Comparison of ENCODE assay signal across 25 cellular contexts in genomic region chr19:16620018-16620417, GRCh38. TPM values are rescaled to one million over a fixed set of nuclear protein-coding genes. Genes with fewer than 3 reads are reported as not detected.
A peak's percentile ranks its signal among the peaks of the same experiment; 100 is the strongest.
DNase-seq lines count a peak whose midpoint lies in the region; ATAC-seq and TF ChIP-seq lines count a peak whose summit lies in the region.
"Had no signal": no experiment of that assay in that cellular context is flagged by ENCODE, and none has a peak within 500 bp of the region (broad histone marks: within the 10 kb centered on the region; RNA-seq: fewer than 3 reads in every experiment).

No MANE protein-coding gene starts in this region.

- no peaks in the 10 kb centered on the region for H3K27me3 Mint-ChIP-seq in natural killer cell (ENCODE audit: low read depth in 2 of 2)
- no peaks in the 10 kb centered on the region for H3K27me3 Mint-ChIP-seq in natural killer cell treated with Interleukin-12 subunit alpha and Interleukin-12 subunit beta and Interleukin-15 and Interleukin-18, amount 100 ng/mL, for 72 hours
- H3K27me3 Mint-ChIP-seq: activated naive CD8-positive, alpha-beta T cell had no signal

- H3K4me3 Mint-ChIP-seq in natural killer cell = peak overlapping the region; percentile 67
- no peak overlapping the region for H3K4me3 Mint-ChIP-seq in natural killer cell treated with Interleukin-12 subunit alpha and Interleukin-12 subunit beta and Interleukin-15 and Interleukin-18, amount 100 ng/mL, for 72 hours
- H3K4me3 Mint-ChIP-seq: activated naive CD8-positive, alpha-beta T cell; endodermal cell had no signal

- ATAC-seq in natural killer cell (no peak), psoas muscle (peak; percentile 58 to 75 (median 67))
- ATAC-seq in natural killer cell treated with Interleukin-12 subunit alpha and Interleukin-12 subunit beta and Interleukin-15 and Interleukin-18, amount 100 ng/mL, for 72 hours = no peak
- ATAC-seq: esophagus mucosa, HCT116 had no signal

- WGBS in psoas muscle, 3 donors = 43 to 58% (median 58%) methylated on average over 5 of the region's 5 CpGs

- H3K9me3 ChIP-seq in psoas muscle = no peaks in the 10 kb centered on the region
- H3K9me3 ChIP-seq: ascending aorta had no signal

- no peak for DNase-seq in natural killer cell
- no peak for DNase-seq in natural killer cell treated with Interleukin-12 subunit alpha and Interleukin-12 subunit beta and Interleukin-15 and Interleukin-18, amount 100 ng/mL, for 72 hours (ENCODE audit: low spot score)
- DNase-seq in psoas muscle = peak; percentile 40 to 63
- DNase-seq in substantia nigra (lab: John Stamatoyannopoulos, UW) = peak in 7 of 49 donors; percentile 8 to 33 (median 12)
- no peak for DNase-seq in globus pallidus (ENCODE audit: low spot score)
- DNase-seq in activated effector memory CD4-positive, alpha-beta T cell treated with anti-CD3 and anti-CD28 coated beads, Interleukin-2, amount 50 U/mL, for 16 hours = no peak
- no peak for DNase-seq in NOMO-1 (lab: John Stamatoyannopoulos, UW; ENCODE audit: unreplicated experiment in 2 of 2)
- DNase-seq: activated CD4-positive, alpha-beta T cell treated with anti-CD3 and anti-CD28 coated beads, Interleukin-2, amount 50 U/mL, for 1 hour; Calu3; endodermal cell; foreskin melanocyte; mesendoderm; NCI-H1105 treated with DMSO at 0.1 percent for 48 hours; NCI-H1930; NCI-H2227 treated with DMSO at 0.1 percent for 48 hours; NCI-H526 treated with DMSO at 0.1 percent for 48 hours; occipital lobe; stimulated activated CD4-positive, alpha-beta T cell treated with anti-CD3 and anti-CD28 coated beads, Interleukin-2, amount 100 ng/mL, for 24 hours had no signal

- peaks cover 0 to 10% of the 10 kb centered on the region in 2 donors for H3K36me3 ChIP-seq in psoas muscle (ENCODE audit: insufficient read depth in 1 of 2, low read depth in 1 of 2)
- H3K36me3 ChIP-seq: cardiac muscle cell had no signal

- no peaks in the 10 kb centered on the region for H3K27me3 ChIP-seq in psoas muscle (ENCODE audit: insufficient read depth in 3 of 3, low read length in 2 of 3)
- H3K27me3 ChIP-seq: ascending aorta, cardiac muscle cell had no signal

- H3K27ac ChIP-seq in VCaP (peak overlapping the region; percentile 27; the same call in 1 of the 2 replicates), psoas muscle (peak overlapping the region; percentile 58), substantia nigra (ENCODE audit: low read depth, low read length, poor library complexity, severe bottlenecking) (peak overlapping the region; percentile 2)
- H3K27ac ChIP-seq: ascending aorta, C4-2B, cardiac muscle cell had no signal

- H3K4me3 ChIP-seq in psoas muscle = no peak overlapping the region
- H3K4me3 ChIP-seq: ascending aorta, cardiac muscle cell had no signal

- peaks cover 73% of the 10 kb centered on the region for H3K4me1 ChIP-seq in psoas muscle

- TF ChIP-seq CTCF in natural killer cell (IDR thresholded peaks at IDR 0.05) (no peak), VCaP (conservative IDR thresholded peaks at IDR 0.05) (no peak), psoas muscle (IDR thresholded peaks at IDR 0.05) (no peak)

- peak overlapping the region; percentile 56 to 80 for H3K27ac Mint-ChIP-seq in natural killer cell
- H3K27ac Mint-ChIP-seq in natural killer cell treated with Interleukin-12 subunit alpha and Interleukin-12 subunit beta and Interleukin-15 and Interleukin-18, amount 100 ng/mL, for 72 hours = peak overlapping the region in 1 of 2 donors; percentile 70
- H3K27ac Mint-ChIP-seq: activated naive CD8-positive, alpha-beta T cell had no signal

- H3K36me3 Mint-ChIP-seq in natural killer cell = no peaks in the 10 kb centered on the region
- H3K36me3 Mint-ChIP-seq in natural killer cell treated with Interleukin-12 subunit alpha and Interleukin-12 subunit beta and Interleukin-15 and Interleukin-18, amount 100 ng/mL, for 72 hours = no peaks in the 10 kb centered on the region
- H3K36me3 Mint-ChIP-seq: activated naive CD8-positive, alpha-beta T cell had no signal

- intact Hi-C loops in natural killer cell (cut with micrococcal nuclease) = no loop called here
- intact Hi-C loops in psoas muscle (cut with DNase I) = loop anchor here in 1 of 2 donors (5.0 kb wide), 1 partner anchor 33 kb away; no protein-coding TSS in a partner anchor

- peaks cover 68 to 75% of the 10 kb centered on the region in 2 donors for H3K4me1 Mint-ChIP-seq in natural killer cell
- H3K4me1 Mint-ChIP-seq in natural killer cell treated with Interleukin-12 subunit alpha and Interleukin-12 subunit beta and Interleukin-15 and Interleukin-18, amount 100 ng/mL, for 72 hours (ENCODE audit: low read depth in 2 of 2) = peaks cover 50 to 65% of the 10 kb centered on the region in 2 donors

- no peaks in the 10 kb centered on the region for H3K9me3 Mint-ChIP-seq in natural killer cell
- no peaks in the 10 kb centered on the region for H3K9me3 Mint-ChIP-seq in natural killer cell treated with Interleukin-12 subunit alpha and Interleukin-12 subunit beta and Interleukin-15 and Interleukin-18, amount 100 ng/mL, for 72 hours
- H3K9me3 Mint-ChIP-seq: endodermal cell had no signal

RNA-seq across cellular contexts. Expression of gene MED26, which starts 8.0 kb away (rescaled TPM):
- total RNA-seq in natural killer cell (10 to 100 TPM; 34.7 to 47.5 (median 47.3) TPM), psoas muscle (1 to 10 TPM; 4.8 to 9.6 (median 5.5) TPM)
- 10 to 100 TPM; 15.5 to 28.1 TPM for total RNA-seq in natural killer cell treated with Interleukin-12 subunit alpha and Interleukin-12 subunit beta and Interleukin-15 and Interleukin-18, amount 100 ng/mL, for 72 hours
- polyA plus RNA-seq in psoas muscle = 1 to 10 TPM; 5.1 to 8.7 (median 5.2) TPM

RNA-seq across cellular contexts. Expression of gene SMIM7, which starts 39.9 kb away (rescaled TPM):
- total RNA-seq in natural killer cell (10 to 100 TPM; 63.2 to 88.4 (median 76.0) TPM), psoas muscle (10 to 100 TPM; 16.1 to 50.0 (median 31.6) TPM)
- total RNA-seq in natural killer cell treated with Interleukin-12 subunit alpha and Interleukin-12 subunit beta and Interleukin-15 and Interleukin-18, amount 100 ng/mL, for 72 hours = 10 to 100 TPM; 53.8 to 75.5 TPM
- polyA plus RNA-seq in psoas muscle = 10 to 100 TPM; 51.9 to 76.9 (median 53.9) TPM

RNA-seq across cellular contexts. Expression of gene TMEM38A, which starts 40.9 kb away (rescaled TPM):
- total RNA-seq in natural killer cell = 1 to 10 TPM in 1 of 3 donors, under 1 TPM in 2; 0.29 to 2.2 (median 0.89) TPM
- under 1 TPM in 1 of 2 donors, not detected in 1; 0.31 TPM for total RNA-seq in natural killer cell treated with Interleukin-12 subunit alpha and Interleukin-12 subunit beta and Interleukin-15 and Interleukin-18, amount 100 ng/mL, for 72 hours
- 100 to 1,000 TPM; 120 to 184 (median 140) TPM for total RNA-seq in psoas muscle
- polyA plus RNA-seq in psoas muscle = 100 to 1,000 TPM in 2 of 3 donors, 10 to 100 TPM in 1; 53.2 to 295 (median 130) TPM

RNA-seq across cellular contexts. Expression of gene SLC35E1, which starts 47.8 kb away (rescaled TPM):
- 10 to 100 TPM; 53.2 to 55.5 (median 54.2) TPM for total RNA-seq in natural killer cell
- 10 to 100 TPM; 52.2 to 71.5 TPM for total RNA-seq in natural killer cell treated with Interleukin-12 subunit alpha and Interleukin-12 subunit beta and Interleukin-15 and Interleukin-18, amount 100 ng/mL, for 72 hours
- total RNA-seq in psoas muscle = 10 to 100 TPM; 25.6 to 40.7 (median 26.9) TPM
- 10 to 100 TPM; 17.1 to 42.1 (median 32.8) TPM for polyA plus RNA-seq in psoas muscle

Comparison
In these comparisons a context has a peak if more than half of its experiments do, and no peak if none do; other contexts are left out.
1. ATAC-seq: peak in psoas muscle (4 of 4); none in natural killer cell (0 of 3) and natural killer cell treated with Interleukin-12 subunit alpha and Interleukin-12 subunit beta and Interleukin-15 and Interleukin-18, amount 100 ng/mL, for 72 hours (0 of 2).
2. DNase-seq: peak in psoas muscle (2 of 2); none in natural killer cell (single experiment), natural killer cell treated with Interleukin-12 subunit alpha and Interleukin-12 subunit beta and Interleukin-15 and Interleukin-18, amount 100 ng/mL, for 72 hours (single experiment), globus pallidus (single experiment), activated effector memory CD4-positive, alpha-beta T cell treated with anti-CD3 and anti-CD28 coated beads, Interleukin-2, amount 50 U/mL, for 16 hours (single experiment) and NOMO-1 (0 of 2).
3. H3K27ac ChIP-seq: peak in every context shown above with its lines; median percentile 58 in psoas muscle; 27 in VCaP; 2 in substantia nigra.
4. RNA of gene TMEM38A, which starts 40.9 kb away (total RNA-seq): 120 to 184 TPM in psoas muscle; 0.29 to 2.2 TPM in natural killer cell and 0.31 TPM in natural killer cell treated with Interleukin-12 subunit alpha and Interleukin-12 subunit beta and Interleukin-15 and Interleukin-18, amount 100 ng/mL, for 72 hours; every median in the first group is over 10 times any median in the second.